Comparison of ENCODE assay signal across 8 cellular contexts in genomic region chrX:102768984-102769761, GRCh38. TPM values are rescaled to one million over a fixed set of nuclear protein-coding genes. Genes with fewer than 3 reads are reported as not detected.
DNase-seq lines count a peak whose midpoint lies in the region; ATAC-seq lines count a peak whose summit lies in the region.

No MANE protein-coding gene starts in this region.

- H3K27ac ChIP-seq in epithelial cell of prostate: peak overlapping the region; percentile 68

- in situ Hi-C loops in Caki2 (cut with HindIII; ENCODE audit: low pct_unique_long_range_greater_than_20kb, low sequenced_read_pairs): no loop called here

- peak; percentile 93 for ATAC-seq in GM21360 (IDR thresholded peaks at IDR 0.05; ENCODE audit: unreplicated experiment)

- DNase-seq in Caki2 (ENCODE audit: low read depth) (peak; percentile 85), HT-29 (ENCODE audit: low spot score) (peak; percentile 99), NOMO-1 treated with DMSO at 0.1 percent for 48 hours (lab: John Stamatoyannopoulos, UW; ENCODE audit: unreplicated experiment) (peak; percentile 72), epithelial cell of prostate (ENCODE audit: low read depth, low spot score) (peak; percentile 55), mucosa of gallbladder (ENCODE audit: low spot score) (peak; percentile 89)
- DNase-seq in activated CD8-positive, alpha-beta memory T cell treated with anti-CD3 and anti-CD28 coated beads, Interleukin-2, amount 50 U/mL, for 24 hours (ENCODE audit: extremely low read depth): peak; percentile 65
- DNase-seq in stimulated activated CD8-positive, alpha-beta memory T cell treated with anti-CD3 and anti-CD28 coated beads, Interleukin-4, amount 100 ng/mL, for 1 hour (ENCODE audit: low read depth in 2 of 2, low spot score in 1 of 2): peak; percentile 60 to 64

RNA-seq across cellular contexts. Expression of gene GPRASP3, which starts 48.6 kb away (rescaled TPM):
- 0.55 and 3.3 TPM in 2 replicates for total RNA-seq in Caki2 (2014; rRNA removed; shearing (Covaris generic); ENCODE audit: low replicate concordance)
- 0.03 and 1.1 TPM in 2 replicates for total RNA-seq in HT-29 (2014; rRNA removed; shearing (Covaris generic))
- total RNA-seq in mucosa of gallbladder: 10.6 TPM

RNA-seq across cellular contexts. Expression of gene GPRASP2, which starts 56.9 kb away (rescaled TPM):
- total RNA-seq in Caki2 (2014; rRNA removed; shearing (Covaris generic); ENCODE audit: low replicate concordance): 4.8 and 27.3 TPM in 2 replicates
- 0.31 and 0.41 TPM in 2 replicates for total RNA-seq in HT-29 (2014; rRNA removed; shearing (Covaris generic))
- total RNA-seq in mucosa of gallbladder: 13.4 TPM

Comparison
In these comparisons a context has a peak if more than half of its experiments do, and no peak if none do; other contexts are left out.
1. Peak in every context shown above with its lines: DNase-seq, ATAC-seq and H3K27ac ChIP-seq.